1 cellular context compared by ENCODE assay signal in the genomic region with DNA sequence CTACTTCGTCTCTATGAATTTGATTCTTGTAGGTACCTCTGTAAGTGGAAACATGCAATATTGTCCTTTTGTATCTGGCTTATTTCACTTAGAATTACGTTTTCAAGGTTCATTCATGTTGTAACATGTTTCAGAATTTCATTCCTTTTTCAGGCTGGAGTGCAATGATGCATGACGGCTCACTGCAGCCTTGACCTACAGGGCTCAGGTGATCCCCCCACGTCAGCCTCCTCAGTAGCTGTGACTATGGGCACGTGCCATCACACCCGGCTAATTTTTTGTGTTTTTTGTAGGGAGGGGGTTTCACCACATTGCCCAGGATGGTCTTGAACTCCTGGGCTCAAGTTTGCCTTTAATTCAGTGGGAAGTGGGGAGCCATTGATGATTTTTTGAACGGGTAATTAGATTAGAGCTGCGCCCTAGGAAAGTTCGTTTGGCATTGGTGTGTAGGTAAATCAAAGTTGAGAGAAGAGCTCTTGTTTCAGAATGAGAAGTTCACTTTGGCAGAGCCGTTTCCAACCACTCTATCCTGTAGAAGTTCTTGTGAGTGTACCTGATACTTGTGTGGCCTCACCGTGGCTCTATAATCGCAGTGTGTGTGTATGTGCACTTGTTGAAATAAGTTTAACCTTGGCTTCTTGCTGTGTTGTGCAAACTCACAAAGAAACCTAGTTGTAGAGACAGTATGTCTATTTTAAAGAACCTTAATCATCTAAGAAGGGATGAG.
TF ChIP-seq lines count a peak whose summit lies in the region.

No MANE protein-coding gene starts in this region.

TF ChIP-seq in GM12878, 131 proteins besides CTCF, POLR2A, EP300 and RAD21 (continued from another document):
- TF ChIP-seq ZBTB4 (CRISPR knock-in tag; IDR thresholded peaks at IDR 0.05) (no peak), MTA2 (IDR thresholded peaks at IDR 0.05; ENCODE audit: low read depth) (peak; percentile 28; the same call in 1 of the 2 replicates), MLLT1 (IDR thresholded peaks at IDR 0.05) (peak; percentile 79), SMAD1 (IDR thresholded peaks at IDR 0.05; ENCODE audit: low read depth, partially characterized antibody) (peak; percentile 25), KAT2A (conservative IDR thresholded peaks at IDR 0.05; ENCODE audit: control insufficient read depth, low read depth, low read length) (no peak)
